ENCODE assay signal across 1 cellular context in genomic region chr1:229058111-229058551, GRCh38.
TF ChIP-seq lines count a peak whose summit lies in the region.

No MANE protein-coding gene starts in this region.

TF ChIP-seq in GM23338, 12 proteins besides CTCF, POLR2A, EP300 and RAD21 (continued from another document):
- TF ChIP-seq REST (IDR thresholded peaks at IDR 0.05; ENCODE audit: unreplicated experiment): no peak
- no peak for TF ChIP-seq POLR2AphosphoS5 (IDR thresholded peaks at IDR 0.05; ENCODE audit: low read depth)
- TF ChIP-seq CREB1 (CRISPR knock-in tag; IDR thresholded peaks at IDR 0.05; ENCODE audit: low read depth): no peak
- TF ChIP-seq EZH2phosphoT487 (IDR thresholded peaks at IDR 0.05; ENCODE audit: unreplicated experiment): no peak
- TF ChIP-seq ZNF331 (CRISPR knock-in tag; IDR thresholded peaks at IDR 0.05; ENCODE audit: low read depth): no peak
- TF ChIP-seq JUNB (IDR thresholded peaks at IDR 0.05; ENCODE audit: unreplicated experiment): no peak
- TF ChIP-seq ZNF114 (CRISPR knock-in tag; IDR thresholded peaks at IDR 0.05): no peak
- no peak for TF ChIP-seq EZH2 (IDR thresholded peaks at IDR 0.05; ENCODE audit: low read depth, unreplicated experiment)
- TF ChIP-seq NANOG (IDR thresholded peaks at IDR 0.05; ENCODE audit: borderline replicate concordance): no peak
- no peak for TF ChIP-seq ETS1 (IDR thresholded peaks at IDR 0.05)
